Comparison of ENCODE assay signal across 1 cellular context in genomic region chr1:8663915-8664331, GRCh38.
TF ChIP-seq lines count a peak whose summit lies in the region.

No MANE protein-coding gene starts in this region.

TF ChIP-seq in HepG2, 621 proteins besides CTCF, POLR2A, EP300 and RAD21 (continued from another document and continues in another):
- TF ChIP-seq, protein P1, sequence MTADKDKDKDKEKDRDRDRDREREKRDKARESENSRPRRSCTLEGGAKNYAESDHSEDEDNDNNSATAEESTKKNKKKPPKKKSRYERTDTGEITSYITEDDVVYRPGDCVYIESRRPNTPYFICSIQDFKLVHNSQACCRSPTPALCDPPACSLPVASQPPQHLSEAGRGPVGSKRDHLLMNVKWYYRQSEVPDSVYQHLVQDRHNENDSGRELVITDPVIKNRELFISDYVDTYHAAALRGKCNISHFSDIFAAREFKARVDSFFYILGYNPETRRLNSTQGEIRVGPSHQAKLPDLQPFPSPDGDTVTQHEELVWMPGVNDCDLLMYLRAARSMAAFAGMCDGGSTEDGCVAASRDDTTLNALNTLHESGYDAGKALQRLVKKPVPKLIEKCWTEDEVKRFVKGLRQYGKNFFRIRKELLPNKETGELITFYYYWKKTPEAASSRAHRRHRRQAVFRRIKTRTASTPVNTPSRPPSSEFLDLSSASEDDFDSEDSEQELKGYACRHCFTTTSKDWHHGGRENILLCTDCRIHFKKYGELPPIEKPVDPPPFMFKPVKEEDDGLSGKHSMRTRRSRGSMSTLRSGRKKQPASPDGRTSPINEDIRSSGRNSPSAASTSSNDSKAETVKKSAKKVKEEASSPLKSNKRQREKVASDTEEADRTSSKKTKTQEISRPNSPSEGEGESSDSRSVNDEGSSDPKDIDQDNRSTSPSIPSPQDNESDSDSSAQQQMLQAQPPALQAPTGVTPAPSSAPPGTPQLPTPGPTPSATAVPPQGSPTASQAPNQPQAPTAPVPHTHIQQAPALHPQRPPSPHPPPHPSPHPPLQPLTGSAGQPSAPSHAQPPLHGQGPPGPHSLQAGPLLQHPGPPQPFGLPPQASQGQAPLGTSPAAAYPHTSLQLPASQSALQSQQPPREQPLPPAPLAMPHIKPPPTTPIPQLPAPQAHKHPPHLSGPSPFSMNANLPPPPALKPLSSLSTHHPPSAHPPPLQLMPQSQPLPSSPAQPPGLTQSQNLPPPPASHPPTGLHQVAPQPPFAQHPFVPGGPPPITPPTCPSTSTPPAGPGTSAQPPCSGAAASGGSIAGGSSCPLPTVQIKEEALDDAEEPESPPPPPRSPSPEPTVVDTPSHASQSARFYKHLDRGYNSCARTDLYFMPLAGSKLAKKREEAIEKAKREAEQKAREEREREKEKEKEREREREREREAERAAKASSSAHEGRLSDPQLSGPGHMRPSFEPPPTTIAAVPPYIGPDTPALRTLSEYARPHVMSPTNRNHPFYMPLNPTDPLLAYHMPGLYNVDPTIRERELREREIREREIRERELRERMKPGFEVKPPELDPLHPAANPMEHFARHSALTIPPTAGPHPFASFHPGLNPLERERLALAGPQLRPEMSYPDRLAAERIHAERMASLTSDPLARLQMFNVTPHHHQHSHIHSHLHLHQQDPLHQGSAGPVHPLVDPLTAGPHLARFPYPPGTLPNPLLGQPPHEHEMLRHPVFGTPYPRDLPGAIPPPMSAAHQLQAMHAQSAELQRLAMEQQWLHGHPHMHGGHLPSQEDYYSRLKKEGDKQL (CRISPR knock-in tag; IDR thresholded peaks at IDR 0.05; ENCODE audit: low read depth): no peak
- TF ChIP-seq ZNF724P (CRISPR knock-in tag; IDR thresholded peaks at IDR 0.05; ENCODE audit: borderline replicate concordance) (no peak), ZNF576 (CRISPR knock-in tag; IDR thresholded peaks at IDR 0.05) (no peak), SMAD3 (CRISPR knock-in tag; IDR thresholded peaks at IDR 0.05) (no peak), SPEN (CRISPR knock-in tag; IDR thresholded peaks at IDR 0.05; ENCODE audit: low read depth) (no peak), FOXA1 (IDR thresholded peaks at IDR 0.05) (no peak), FOXA1 (CRISPR knock-in tag; IDR thresholded peaks at IDR 0.05) (peak; percentile 69), ZNF761 (CRISPR knock-in tag; conservative IDR thresholded peaks at IDR 0.05) (no peak), HNF4A (CRISPR knock-in tag; IDR thresholded peaks at IDR 0.05) (peak; percentile 82), ZNF7 (CRISPR knock-in tag; IDR thresholded peaks at IDR 0.05) (no peak), PPARG (CRISPR knock-in tag; conservative IDR thresholded peaks at IDR 0.05) (peak; percentile 47; the same call in 1 of the 2 replicates), ZMYM3 (CRISPR knock-in tag; IDR thresholded peaks at IDR 0.05) (0 out of 2 replicates have a peak, but pooled peaks have one; percentile 56), CREM (IDR thresholded peaks at IDR 0.05) (peak; percentile 72), CREM (CRISPR knock-in tag; IDR thresholded peaks at IDR 0.05) (no peak), GABPB1 (CRISPR knock-in tag; IDR thresholded peaks at IDR 0.05) (peak; percentile 28; the same call in 1 of the 2 replicates), TFDP2 (CRISPR knock-in tag; IDR thresholded peaks at IDR 0.05) (no peak), KDM1A (CRISPR knock-in tag; IDR thresholded peaks at IDR 0.05) (peak; percentile 71; the same call in 1 of the 2 replicates), KAT2B (IDR thresholded peaks at IDR 0.05; ENCODE audit: borderline replicate concordance, low read depth, low read length) (no peak), YY1 (IDR thresholded peaks at IDR 0.05; ENCODE audit: insufficient read depth, insufficient replicate concordance, low read depth, low read length) (peak; percentile 13), ARNTL (CRISPR knock-in tag; IDR thresholded peaks at IDR 0.05) (peak; percentile 68), ZNF350 (CRISPR knock-in tag; IDR thresholded peaks at IDR 0.05; ENCODE audit: borderline replicate concordance, low read depth) (no peak), SMAD1 (CRISPR knock-in tag; IDR thresholded peaks at IDR 0.05; ENCODE audit: borderline replicate concordance, low read depth) (no peak), ZNF547 (CRISPR knock-in tag; IDR thresholded peaks at IDR 0.05) (0 out of 2 replicates have a peak, but pooled peaks have one; percentile 38), FOXP1 (IDR thresholded peaks at IDR 0.05) (no peak), FOXP1 (CRISPR knock-in tag; IDR thresholded peaks at IDR 0.05) (peak; percentile 30; the same call in 1 of the 2 replicates), MEF2D (CRISPR knock-in tag; IDR thresholded peaks at IDR 0.05) (peak; percentile 45; the same call in 1 of the 2 replicates), SKIL (CRISPR knock-in tag; IDR thresholded peaks at IDR 0.05; ENCODE audit: borderline replicate concordance) (peak; percentile 43; the same call in 1 of the 2 replicates), PHF5A (CRISPR knock-in tag; IDR thresholded peaks at IDR 0.05; ENCODE audit: low read depth, unreplicated experiment) (no peak), SOX5 (CRISPR knock-in tag; IDR thresholded peaks at IDR 0.05; ENCODE audit: borderline replicate concordance) (peak; percentile 28; the same call in 1 of the 2 replicates), SIN3A (IDR thresholded peaks at IDR 0.05; ENCODE audit: borderline replicate concordance, low read depth, low read length) (0 out of 2 replicates have a peak, but pooled peaks have one; percentile 34), ZNF317 (CRISPR knock-in tag; IDR thresholded peaks at IDR 0.05) (no peak), GFI1 (CRISPR knock-in tag; IDR thresholded peaks at IDR 0.05; ENCODE audit: borderline replicate concordance) (0 out of 2 replicates have a peak, but pooled peaks have one; percentile 37), ZBTB7B (CRISPR knock-in tag; IDR thresholded peaks at IDR 0.05) (peak; percentile 87), MXD4 (CRISPR knock-in tag; IDR thresholded peaks at IDR 0.05) (0 out of 2 replicates have a peak, but pooled peaks have one; percentile 51), GATAD2A (CRISPR knock-in tag; IDR thresholded peaks at IDR 0.05) (peak; percentile 89), ZSCAN29 (CRISPR knock-in tag; conservative IDR thresholded peaks at IDR 0.05) (no peak), CBX1 (IDR thresholded peaks at IDR 0.05; ENCODE audit: low read depth) (no peak), XBP1 (CRISPR knock-in tag; IDR thresholded peaks at IDR 0.05) (no peak), HDAC1 (CRISPR knock-in tag; IDR thresholded peaks at IDR 0.05) (peak; percentile 82), CSRNP1 (CRISPR knock-in tag; IDR thresholded peaks at IDR 0.05) (no peak), ZNF446 (CRISPR knock-in tag; IDR thresholded peaks at IDR 0.05) (no peak), MEIS1 (CRISPR knock-in tag; IDR thresholded peaks at IDR 0.05; ENCODE audit: borderline replicate concordance) (no peak), ZNF292 (CRISPR knock-in tag; IDR thresholded peaks at IDR 0.05; ENCODE audit: borderline replicate concordance, low read depth) (peak; percentile 57; the same call in 1 of the 2 replicates), MIER3 (CRISPR knock-in tag; IDR thresholded peaks at IDR 0.05; ENCODE audit: borderline replicate concordance) (peak; percentile 29; the same call in 1 of the 2 replicates), EEA1 (CRISPR knock-in tag; IDR thresholded peaks at IDR 0.05; ENCODE audit: borderline replicate concordance) (no peak), ZFP90 (CRISPR knock-in tag; IDR thresholded peaks at IDR 0.05; ENCODE audit: borderline replicate concordance) (0 out of 2 replicates have a peak, but pooled peaks have one; percentile 4)
- TF ChIP-seq, protein P2, sequence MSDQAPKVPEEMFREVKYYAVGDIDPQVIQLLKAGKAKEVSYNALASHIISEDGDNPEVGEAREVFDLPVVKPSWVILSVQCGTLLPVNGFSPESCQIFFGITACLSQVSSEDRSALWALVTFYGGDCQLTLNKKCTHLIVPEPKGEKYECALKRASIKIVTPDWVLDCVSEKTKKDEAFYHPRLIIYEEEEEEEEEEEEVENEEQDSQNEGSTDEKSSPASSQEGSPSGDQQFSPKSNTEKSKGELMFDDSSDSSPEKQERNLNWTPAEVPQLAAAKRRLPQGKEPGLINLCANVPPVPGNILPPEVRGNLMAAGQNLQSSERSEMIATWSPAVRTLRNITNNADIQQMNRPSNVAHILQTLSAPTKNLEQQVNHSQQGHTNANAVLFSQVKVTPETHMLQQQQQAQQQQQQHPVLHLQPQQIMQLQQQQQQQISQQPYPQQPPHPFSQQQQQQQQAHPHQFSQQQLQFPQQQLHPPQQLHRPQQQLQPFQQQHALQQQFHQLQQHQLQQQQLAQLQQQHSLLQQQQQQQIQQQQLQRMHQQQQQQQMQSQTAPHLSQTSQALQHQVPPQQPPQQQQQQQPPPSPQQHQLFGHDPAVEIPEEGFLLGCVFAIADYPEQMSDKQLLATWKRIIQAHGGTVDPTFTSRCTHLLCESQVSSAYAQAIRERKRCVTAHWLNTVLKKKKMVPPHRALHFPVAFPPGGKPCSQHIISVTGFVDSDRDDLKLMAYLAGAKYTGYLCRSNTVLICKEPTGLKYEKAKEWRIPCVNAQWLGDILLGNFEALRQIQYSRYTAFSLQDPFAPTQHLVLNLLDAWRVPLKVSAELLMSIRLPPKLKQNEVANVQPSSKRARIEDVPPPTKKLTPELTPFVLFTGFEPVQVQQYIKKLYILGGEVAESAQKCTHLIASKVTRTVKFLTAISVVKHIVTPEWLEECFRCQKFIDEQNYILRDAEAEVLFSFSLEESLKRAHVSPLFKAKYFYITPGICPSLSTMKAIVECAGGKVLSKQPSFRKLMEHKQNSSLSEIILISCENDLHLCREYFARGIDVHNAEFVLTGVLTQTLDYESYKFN (CRISPR knock-in tag; conservative IDR thresholded peaks at IDR 0.05): peak; percentile 86
- TF ChIP-seq, protein P3, sequence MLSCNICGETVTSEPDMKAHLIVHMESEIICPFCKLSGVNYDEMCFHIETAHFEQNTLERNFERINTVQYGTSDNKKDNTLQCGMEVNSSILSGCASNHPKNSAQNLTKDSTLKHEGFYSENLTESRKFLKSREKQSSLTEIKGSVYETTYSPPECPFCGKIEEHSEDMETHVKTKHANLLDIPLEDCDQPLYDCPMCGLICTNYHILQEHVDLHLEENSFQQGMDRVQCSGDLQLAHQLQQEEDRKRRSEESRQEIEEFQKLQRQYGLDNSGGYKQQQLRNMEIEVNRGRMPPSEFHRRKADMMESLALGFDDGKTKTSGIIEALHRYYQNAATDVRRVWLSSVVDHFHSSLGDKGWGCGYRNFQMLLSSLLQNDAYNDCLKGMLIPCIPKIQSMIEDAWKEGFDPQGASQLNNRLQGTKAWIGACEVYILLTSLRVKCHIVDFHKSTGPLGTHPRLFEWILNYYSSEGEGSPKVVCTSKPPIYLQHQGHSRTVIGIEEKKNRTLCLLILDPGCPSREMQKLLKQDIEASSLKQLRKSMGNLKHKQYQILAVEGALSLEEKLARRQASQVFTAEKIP (CRISPR knock-in tag; IDR thresholded peaks at IDR 0.05; ENCODE audit: borderline replicate concordance): no peak
- TF ChIP-seq, protein P4, sequence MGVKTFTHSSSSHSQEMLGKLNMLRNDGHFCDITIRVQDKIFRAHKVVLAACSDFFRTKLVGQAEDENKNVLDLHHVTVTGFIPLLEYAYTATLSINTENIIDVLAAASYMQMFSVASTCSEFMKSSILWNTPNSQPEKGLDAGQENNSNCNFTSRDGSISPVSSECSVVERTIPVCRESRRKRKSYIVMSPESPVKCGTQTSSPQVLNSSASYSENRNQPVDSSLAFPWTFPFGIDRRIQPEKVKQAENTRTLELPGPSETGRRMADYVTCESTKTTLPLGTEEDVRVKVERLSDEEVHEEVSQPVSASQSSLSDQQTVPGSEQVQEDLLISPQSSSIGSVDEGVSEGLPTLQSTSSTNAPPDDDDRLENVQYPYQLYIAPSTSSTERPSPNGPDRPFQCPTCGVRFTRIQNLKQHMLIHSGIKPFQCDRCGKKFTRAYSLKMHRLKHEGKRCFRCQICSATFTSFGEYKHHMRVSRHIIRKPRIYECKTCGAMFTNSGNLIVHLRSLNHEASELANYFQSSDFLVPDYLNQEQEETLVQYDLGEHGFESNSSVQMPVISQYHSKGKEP (CRISPR knock-in tag; IDR thresholded peaks at IDR 0.05): no peak
- TF ChIP-seq, protein P5, sequence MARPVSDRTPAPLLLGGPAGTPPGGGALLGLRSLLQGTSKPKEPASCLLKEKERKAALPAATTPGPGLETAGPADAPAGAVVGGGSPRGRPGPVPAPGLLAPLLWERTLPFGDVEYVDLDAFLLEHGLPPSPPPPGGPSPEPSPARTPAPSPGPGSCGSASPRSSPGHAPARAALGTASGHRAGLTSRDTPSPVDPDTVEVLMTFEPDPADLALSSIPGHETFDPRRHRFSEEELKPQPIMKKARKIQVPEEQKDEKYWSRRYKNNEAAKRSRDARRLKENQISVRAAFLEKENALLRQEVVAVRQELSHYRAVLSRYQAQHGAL (CRISPR knock-in tag; IDR thresholded peaks at IDR 0.05; ENCODE audit: not compliant biosample characterization): no peak
